In the genomic region with DNA sequence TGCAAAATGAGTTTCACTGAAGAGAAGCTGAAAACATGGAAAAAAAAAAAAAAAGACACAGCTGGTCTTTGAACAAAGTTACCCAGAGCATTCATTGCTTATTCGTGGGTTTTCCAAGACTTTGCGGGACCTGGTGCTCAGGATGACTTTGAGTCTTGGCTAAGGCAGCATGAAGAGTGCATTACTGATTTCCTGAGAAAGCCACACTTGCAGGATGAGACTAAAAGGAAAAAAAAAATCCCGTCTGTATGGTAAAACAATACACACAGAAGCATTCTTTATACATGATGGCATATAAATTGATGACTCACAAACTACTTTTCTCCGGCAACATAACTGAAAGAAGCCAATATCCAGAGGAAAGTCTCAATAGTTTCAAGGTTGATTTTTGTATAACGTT, we compare ENCODE assay signal across 13 cellular contexts.
A peak's percentile ranks its signal among the peaks of the same experiment; 100 is the strongest.
DNase-seq lines count a peak whose midpoint lies in the region; ATAC-seq and TF ChIP-seq lines count a peak whose summit lies in the region.
"Had no signal": no experiment of that assay in that cellular context is flagged by ENCODE, and none has a peak within 500 bp of the region (broad histone marks: within the 10 kb centered on the region; RNA-seq: fewer than 3 reads in every experiment).

No MANE protein-coding gene starts in this region.

- H3K4me3 ChIP-seq in foreskin fibroblast (ENCODE audit: low read depth in 1 of 2, low read length in 2 of 2) = no peak overlapping the region

- DNase-seq in HCEC 1CT = peak; percentile 94
- peak; percentile 73 for DNase-seq in SW480 (ENCODE audit: low spot score)
- peak; percentile 81 to 87 for DNase-seq in foreskin fibroblast
- peak; percentile 43 for DNase-seq in smooth muscle cell of the brain vasculature (ENCODE audit: low read depth, low spot score)
- DNase-seq in iPS-NIHi7 (ENCODE audit: extremely low spot score) = no peak
- DNase-seq in stimulated activated CD4-positive, alpha-beta T cell treated with anti-CD3 and anti-CD28 coated beads, Interleukin-4, amount 100 ng/mL, for 4 hours = no peak
- DNase-seq: activated CD4-positive, alpha-beta T cell treated with anti-CD3 and anti-CD28 coated beads for 1 hour; activated gamma-delta T cell treated with Interleukin-2 at 50 U/mL for 16 hours; H7; natural killer cell; NCI-H1930 had no signal

- no peak for TF ChIP-seq CTCF in foreskin fibroblast (IDR thresholded peaks at IDR 0.05; ENCODE audit: low read depth, low read length)

- ATAC-seq in HG03439 (IDR thresholded peaks at IDR 0.05; ENCODE audit: unreplicated experiment) = no peak
- ATAC-seq in GM19397 (IDR thresholded peaks at IDR 0.05; ENCODE audit: unreplicated experiment) = no peak
- ATAC-seq: natural killer cell had no signal

Comparison
In these comparisons a context has a peak if more than half of its experiments do, and no peak if none do; other contexts are left out.
1. DNase-seq: peak in HCEC 1CT (single experiment), SW480 (single experiment), foreskin fibroblast (2 of 2) and smooth muscle cell of the brain vasculature (single experiment); none in iPS-NIHi7 (single experiment) and stimulated activated CD4-positive, alpha-beta T cell treated with anti-CD3 and anti-CD28 coated beads, Interleukin-4, amount 100 ng/mL, for 4 hours (0 of 2).